In genomic region chr7:115267503-115267902, GRCh38 we compare ENCODE assay signal across 20 cellular contexts.
A peak's percentile ranks its signal among the peaks of the same experiment; 100 is the strongest.
DNase-seq lines count a peak whose midpoint lies in the region; ATAC-seq and TF ChIP-seq lines count a peak whose summit lies in the region.
"Had no signal": no experiment of that assay in that cellular context is flagged by ENCODE, and none has a peak within 500 bp of the region (broad histone marks: within the 10 kb centered on the region; RNA-seq: fewer than 3 reads in every experiment).

No MANE protein-coding gene starts in this region.

- ATAC-seq in GM18502 (IDR thresholded peaks at IDR 0.05; ENCODE audit: poor library complexity, unreplicated experiment) (peak; percentile 75), GM21390 (IDR thresholded peaks at IDR 0.05; ENCODE audit: unreplicated experiment) (peak; percentile 53), HG03378 (IDR thresholded peaks at IDR 0.05; ENCODE audit: unreplicated experiment) (peak; percentile 93), sciatic nerve (no peak)
- ATAC-seq in activated T-helper 17 cell treated with anti-CD3 and anti-CD28 coated beads, Interleukin-2, amount 50 U/mL, for 72 hours (replicated peaks), result peak; percentile 54
- ATAC-seq: lower lobe of right lung had no signal

- H3K27me3 Mint-ChIP-seq in activated T-helper 17 cell treated with anti-CD3 and anti-CD28 coated beads, Interleukin-2, amount 50 U/mL, for 72 hours, result no peaks in the 10 kb centered on the region
- H3K27me3 Mint-ChIP-seq in progenitor cell of endocrine pancreas, result no peaks in the 10 kb centered on the region
- peaks cover 12% of the 10 kb centered on the region for H3K27me3 Mint-ChIP-seq in activated T-cell treated with anti-CD3 and anti-CD28 coated beads, Interleukin-2, amount 50 U/mL, for 24 hours

- DNase-seq in progenitor cell of endocrine pancreas (ENCODE audit: low spot score, unreplicated experiment) (no peak), sciatic nerve (ENCODE audit: low spot score) (no peak)
- DNase-seq in activated T-cell treated with anti-CD3 and anti-CD28 coated beads, Interleukin-2, amount 50 U/mL, for 24 hours, result no peak
- DNase-seq: activated CD4-positive, alpha-beta T cell treated with anti-CD3 and anti-CD28 coated beads for 1 hour; activated effector memory CD4-positive, alpha-beta T cell treated with anti-CD3 and anti-CD28 coated beads, Interleukin-2, amount 50 U/mL, for 16 hours; CD4-positive, alpha-beta memory T cell; DMS53; erythroblast; H9; hypothalamus; islet precursor cell; lower lobe of right lung; NCI-H1694 treated with DMSO at 0.1 percent for 48 hours; NCI-H345; spleen; stimulated activated CD8-positive, alpha-beta memory T cell treated with anti-CD3 and anti-CD28 coated beads, Interleukin-4, amount 100 ng/mL, for 48 hours had no signal

- H3K4me1 Mint-ChIP-seq in activated T-helper 17 cell treated with anti-CD3 and anti-CD28 coated beads, Interleukin-2, amount 50 U/mL, for 72 hours, result no peaks in the 10 kb centered on the region
- H3K4me1 Mint-ChIP-seq in progenitor cell of endocrine pancreas (ENCODE audit: low read depth), result no peaks in the 10 kb centered on the region
- H3K4me1 Mint-ChIP-seq in activated T-cell treated with anti-CD3 and anti-CD28 coated beads, Interleukin-2, amount 50 U/mL, for 24 hours (ENCODE audit: low read depth), result no peaks in the 10 kb centered on the region
- H3K4me1 Mint-ChIP-seq: CD4-positive, alpha-beta memory T cell; H9 had no signal

- H3K36me3 Mint-ChIP-seq in activated T-helper 17 cell treated with anti-CD3 and anti-CD28 coated beads, Interleukin-2, amount 50 U/mL, for 72 hours (ENCODE audit: low read depth), result no peaks in the 10 kb centered on the region
- H3K36me3 Mint-ChIP-seq in progenitor cell of endocrine pancreas (ENCODE audit: insufficient read depth), result no peaks in the 10 kb centered on the region
- no peaks in the 10 kb centered on the region for H3K36me3 Mint-ChIP-seq in activated T-cell treated with anti-CD3 and anti-CD28 coated beads, Interleukin-2, amount 50 U/mL, for 24 hours (ENCODE audit: low read depth)
- H3K36me3 Mint-ChIP-seq: CD4-positive, alpha-beta memory T cell had no signal

- no peak overlapping the region for H3K4me3 Mint-ChIP-seq in activated T-helper 17 cell treated with anti-CD3 and anti-CD28 coated beads, Interleukin-2, amount 50 U/mL, for 72 hours
- no peak overlapping the region for H3K4me3 Mint-ChIP-seq in progenitor cell of endocrine pancreas (ENCODE audit: low read depth)
- no peak overlapping the region for H3K4me3 Mint-ChIP-seq in activated T-cell treated with anti-CD3 and anti-CD28 coated beads, Interleukin-2, amount 50 U/mL, for 24 hours
- H3K4me3 Mint-ChIP-seq: CD4-positive, alpha-beta memory T cell; H9 had no signal

- TF ChIP-seq CTCF in progenitor cell of endocrine pancreas (IDR thresholded peaks at IDR 0.05; ENCODE audit: unreplicated experiment), result no peak

- intact Hi-C loops in sciatic nerve (cut with DNase I), result no loop called here

- no peaks in the 10 kb centered on the region for H3K9me3 Mint-ChIP-seq in activated T-helper 17 cell treated with anti-CD3 and anti-CD28 coated beads, Interleukin-2, amount 50 U/mL, for 72 hours
- H3K9me3 Mint-ChIP-seq in progenitor cell of endocrine pancreas (ENCODE audit: low read depth), result no peaks in the 10 kb centered on the region
- no peaks in the 10 kb centered on the region for H3K9me3 Mint-ChIP-seq in activated T-cell treated with anti-CD3 and anti-CD28 coated beads, Interleukin-2, amount 50 U/mL, for 24 hours
- H3K9me3 Mint-ChIP-seq: H9 had no signal

- H3K27ac Mint-ChIP-seq in activated T-helper 17 cell treated with anti-CD3 and anti-CD28 coated beads, Interleukin-2, amount 50 U/mL, for 72 hours, result no peak overlapping the region
- H3K27ac Mint-ChIP-seq in progenitor cell of endocrine pancreas, result no peak overlapping the region
- no peak overlapping the region for H3K27ac Mint-ChIP-seq in activated T-cell treated with anti-CD3 and anti-CD28 coated beads, Interleukin-2, amount 50 U/mL, for 24 hours
- H3K27ac Mint-ChIP-seq: CD4-positive, alpha-beta memory T cell; H9 had no signal
